ENCODE assay signal across 8 cellular contexts in the genomic region with DNA sequence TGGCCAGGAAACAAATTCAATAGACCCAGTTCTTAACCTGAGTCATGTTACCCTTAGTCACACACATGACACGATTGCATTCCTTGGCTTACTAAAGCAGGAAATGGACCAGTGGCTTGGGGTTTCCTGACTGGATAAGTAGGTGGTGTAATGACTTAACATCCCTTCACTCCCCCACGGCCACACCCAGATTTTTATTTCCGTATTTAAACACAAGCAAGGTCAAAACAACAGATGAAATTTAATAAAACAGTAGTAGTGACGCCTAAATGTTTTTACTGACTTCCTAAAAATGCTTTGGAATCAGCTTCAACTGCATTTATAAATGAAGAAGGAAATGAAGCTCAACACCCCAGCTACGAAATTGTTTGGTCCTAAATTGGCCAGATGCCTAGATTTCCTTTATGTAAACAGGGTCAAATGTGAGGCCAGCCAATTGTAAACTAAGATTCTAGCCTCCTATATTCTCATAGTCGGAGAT.
DNase-seq lines count a peak whose midpoint lies in the region; ATAC-seq and TF ChIP-seq lines count a peak whose summit lies in the region.

No MANE protein-coding gene starts in this region.

- H3K4me1 ChIP-seq in SJCRH30 = no peaks in the 10 kb centered on the region
- no peaks in the 10 kb centered on the region for H3K4me1 ChIP-seq in colonic mucosa
- H3K4me1 ChIP-seq in muscle layer of duodenum (ENCODE audit: control insufficient read depth in 1 of 2, insufficient read depth in 2 of 2, low read length in 2 of 2) = peaks cover 0 to 5% of the 10 kb centered on the region in 2 donors

- H3K9me3 ChIP-seq in SJCRH30 (replicated peaks) = no peaks in the 10 kb centered on the region
- no peaks in the 10 kb centered on the region for H3K9me3 ChIP-seq in colonic mucosa
- no peaks in the 10 kb centered on the region for H3K9me3 ChIP-seq in muscle layer of duodenum (ENCODE audit: control insufficient read depth in 1 of 2, low read length in 2 of 2)

- no peak overlapping the region for H3K9ac ChIP-seq in colonic mucosa (ENCODE audit: low read depth in 2 of 2, low read length in 2 of 2)

- no peak for TF ChIP-seq CTCF in colonic mucosa (IDR thresholded peaks at IDR 0.05)

- no peaks in the 10 kb centered on the region for H3K36me3 ChIP-seq in SJCRH30
- H3K36me3 ChIP-seq in colonic mucosa = no peaks in the 10 kb centered on the region
- H3K36me3 ChIP-seq in muscle layer of duodenum (ENCODE audit: control insufficient read depth in 1 of 2, insufficient read depth in 2 of 2, low read length in 2 of 2) = peaks cover 0 to 3% of the 10 kb centered on the region in 2 donors

- intact Hi-C loops in colonic mucosa (cut with DNase I) = no loop called here

- H3K4me3 ChIP-seq in SJCRH30 (no peak overlapping the region), colonic mucosa (no peak overlapping the region), muscle layer of duodenum (ENCODE audit: low read depth in 1 of 2, low read length in 2 of 2) (no peak overlapping the region)

- DNase-seq in H4 (ENCODE audit: low spot score) (peak; percentile 99), SJCRH30 (peak; percentile 15 to 22), colonic mucosa (peak; percentile 70), NCI-H2227 treated with DMSO at 0.1 percent for 48 hours (lab: John Stamatoyannopoulos, UW) (no peak), NCI-H2081 treated with DMSO at 0.1 percent for 48 hours (lab: John Stamatoyannopoulos, UW) (no peak), OCI-M2 (lab: John Stamatoyannopoulos, UW; ENCODE audit: unreplicated experiment) (no peak)

- no peak for ATAC-seq in GM19351 (IDR thresholded peaks at IDR 0.05; ENCODE audit: unreplicated experiment)

- H3K27me3 ChIP-seq in SJCRH30 = no peaks in the 10 kb centered on the region
- H3K27me3 ChIP-seq in colonic mucosa = no peaks in the 10 kb centered on the region
- no peaks in the 10 kb centered on the region for H3K27me3 ChIP-seq in muscle layer of duodenum (ENCODE audit: low read depth, low read length)

- H3K27ac ChIP-seq in SJCRH30 (no peak overlapping the region), colonic mucosa (peak overlapping the region; percentile 60), muscle layer of duodenum (ENCODE audit: low read length) (peak overlapping the region; percentile 36)

Comparison
In these comparisons a context has a peak if more than half of its experiments do, and no peak if none do; other contexts are left out.
1. DNase-seq: peak in H4 (single experiment), SJCRH30 (2 of 2) and colonic mucosa (single experiment); none in NCI-H2227 treated with DMSO at 0.1 percent for 48 hours (single experiment), NCI-H2081 treated with DMSO at 0.1 percent for 48 hours (single experiment) and OCI-M2 (single experiment).